Comparison of ENCODE assay signal across 25 cellular contexts in the genomic region with DNA sequence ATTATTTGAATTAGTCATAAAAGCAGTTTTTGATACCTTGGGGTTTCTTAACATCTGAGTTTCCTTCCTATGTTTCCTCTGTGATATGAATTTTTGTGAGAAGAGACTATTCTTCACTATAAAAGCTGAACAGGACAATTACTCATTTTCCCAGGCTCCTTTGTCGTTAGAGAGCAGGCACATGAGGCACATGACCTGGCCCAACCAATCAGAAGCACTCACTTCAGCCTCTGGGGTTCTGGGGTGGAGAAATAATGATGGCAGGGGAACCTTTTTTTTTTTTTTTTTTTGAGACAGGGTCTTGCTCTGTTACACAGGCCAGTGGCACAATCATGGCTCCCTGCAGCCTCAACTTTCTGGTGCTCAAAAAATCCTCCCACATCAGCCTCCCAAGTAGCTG.
"Had no signal": no experiment of that assay in that cellular context is flagged by ENCODE, and none has a peak within 500 bp of the region (broad histone marks: within the 10 kb centered on the region; RNA-seq: fewer than 3 reads in every experiment).

No MANE protein-coding gene starts in this region.

- H3K27ac ChIP-seq: left ventricle myocardium inferior, ovary, right atrium auricular region, right lobe of liver, tibial nerve, uterus had no signal

- H3K4me1 ChIP-seq: left ventricle myocardium inferior, right atrium auricular region, right lobe of liver, tibial nerve, uterus had no signal

- H3K36me3 ChIP-seq: left ventricle myocardium inferior, ovary, right atrium auricular region, right lobe of liver, tibial nerve, uterus had no signal

- H3K4me3 Mint-ChIP-seq: naive thymus-derived CD4-positive, alpha-beta T cell; natural killer cell treated with Interleukin-12 subunit alpha and Interleukin-12 subunit beta and Interleukin-15 and Interleukin-18, amount 100 ng/mL, for 72 hours; neural crest cell; stimulated activated memory B cell treated with anti-CD40 and anti-IgM and Interleukin-4, amounts not matched to agents 10 μg/mL and 1 μg/mL and 100 μg/mL, for 72 hours; stimulated activated naive CD8-positive, alpha-beta T cell treated with anti-CD3 and anti-CD28 coated beads, Interleukin-15, amount 100 ng/mL, for 72 hours; type B pancreatic cell had no signal

- H3K9me3 ChIP-seq: mucosa of descending colon, ovary, right lobe of liver, uterus had no signal

- H3K36me3 Mint-ChIP-seq: natural killer cell treated with Interleukin-12 subunit alpha and Interleukin-12 subunit beta and Interleukin-15 and Interleukin-18, amount 100 ng/mL, for 72 hours; stimulated activated memory B cell treated with anti-CD40 and anti-IgM and Interleukin-4, amounts not matched to agents 10 μg/mL and 1 μg/mL and 100 μg/mL, for 72 hours; type B pancreatic cell had no signal

- H3K4me3 ChIP-seq: left ventricle myocardium inferior, lung, mucosa of descending colon, ovary, right atrium auricular region, right lobe of liver, smooth muscle cell, tibial nerve, uterus had no signal

- ATAC-seq: mucosa of descending colon; naive thymus-derived CD4-positive, alpha-beta T cell; natural killer cell treated with Interleukin-12 subunit alpha and Interleukin-12 subunit beta and Interleukin-15 and Interleukin-18, amount 100 ng/mL, for 72 hours; stimulated activated memory B cell treated with anti-CD40 and anti-IgM and Interleukin-4, amounts not matched to agents 10 μg/mL and 1 μg/mL and 100 μg/mL, for 72 hours; stimulated activated naive CD8-positive, alpha-beta T cell treated with anti-CD3 and anti-CD28 coated beads, Interleukin-15, amount 100 ng/mL, for 72 hours had no signal

- H3K9me3 Mint-ChIP-seq: natural killer cell treated with Interleukin-12 subunit alpha and Interleukin-12 subunit beta and Interleukin-15 and Interleukin-18, amount 100 ng/mL, for 72 hours; stimulated activated naive CD8-positive, alpha-beta T cell treated with anti-CD3 and anti-CD28 coated beads, Interleukin-15, amount 100 ng/mL, for 72 hours; type B pancreatic cell had no signal

- DNase-seq: hypothalamus; left ventricle myocardium inferior; midbrain; mucosa of descending colon; naive thymus-derived CD4-positive, alpha-beta T cell; occipital lobe; ovary; right lobe of liver; stimulated activated CD4-positive, alpha-beta T cell treated with anti-CD3 and anti-CD28 coated beads, Interleukin-1b, Interleukin-23, amount 100 ng/mL, for 48 hours; stimulated activated CD4-positive, alpha-beta T cell treated with anti-CD3 and anti-CD28 coated beads, Interleukin-2, amount 100 ng/mL, for 48 hours; stimulated activated CD4-positive, alpha-beta T cell treated with anti-CD3 and anti-CD28 coated beads, Interleukin-4, amount 100 ng/mL, for 4 hours; stimulated activated CD8-positive, alpha-beta memory T cell treated with anti-CD3 and anti-CD28 coated beads, Interleukin-4, amount 100 ng/mL, for 48 hours; stimulated activated naive CD4-positive, alpha-beta T cell treated with Interleukin-2 at 50 U/mL for 16 hours; stimulated activated naive CD8-positive, alpha-beta T cell treated with anti-CD3 and anti-CD28 coated beads, Interleukin-15, amount 100 ng/mL, for 72 hours; substantia nigra; uterus had no signal

- H3K27me3 ChIP-seq: ovary, right atrium auricular region, right lobe of liver, tibial nerve, uterus had no signal

- H3K27me3 Mint-ChIP-seq: progenitor cell of endocrine pancreas; stimulated activated memory B cell treated with anti-CD40 and anti-IgM and Interleukin-4, amounts not matched to agents 10 μg/mL and 1 μg/mL and 100 μg/mL, for 72 hours; type B pancreatic cell had no signal

- H3K4me1 Mint-ChIP-seq: neural crest cell; stimulated activated memory B cell treated with anti-CD40 and anti-IgM and Interleukin-4, amounts not matched to agents 10 μg/mL and 1 μg/mL and 100 μg/mL, for 72 hours; stimulated activated naive CD8-positive, alpha-beta T cell treated with anti-CD3 and anti-CD28 coated beads, Interleukin-15, amount 100 ng/mL, for 72 hours had no signal

- H3K27ac Mint-ChIP-seq: naive thymus-derived CD4-positive, alpha-beta T cell; natural killer cell treated with Interleukin-12 subunit alpha and Interleukin-12 subunit beta and Interleukin-15 and Interleukin-18, amount 100 ng/mL, for 72 hours; progenitor cell of endocrine pancreas; stimulated activated memory B cell treated with anti-CD40 and anti-IgM and Interleukin-4, amounts not matched to agents 10 μg/mL and 1 μg/mL and 100 μg/mL, for 72 hours; type B pancreatic cell had no signal
